In genomic region chr3:50192689-50193141, GRCh38 we compare ENCODE assay signal across 8 cellular contexts. TPM values are rescaled to one million over a fixed set of nuclear protein-coding genes. Genes with fewer than 3 reads are reported as not detected.
A peak's percentile ranks its signal among the peaks of the same experiment; 100 is the strongest.
DNase-seq lines count a peak whose midpoint lies in the region; ATAC-seq, FAIRE-seq and TF ChIP-seq lines count a peak whose summit lies in the region.

No MANE protein-coding gene starts in this region.

- no peak overlapping the region for H3K27ac ChIP-seq in MM.1S (ENCODE audit: low read length)
- no peak overlapping the region for H3K27ac ChIP-seq in ascending aorta
- H3K27ac ChIP-seq in spleen, result no peak overlapping the region

- H3K27me3 ChIP-seq in MM.1S (replicated peaks; ENCODE audit: insufficient read depth, low read length) (peaks cover 65% of the 10 kb centered on the region), ascending aorta (peaks cover 18% of the 10 kb centered on the region), spleen (replicated peaks in 1 of 7) (peaks cover 9 to 51% (median 29%) of the 10 kb centered on the region in 7 donors)

- H3F3A ChIP-seq in MM.1S (ENCODE audit: insufficient read depth, low read length), result no peaks in the 10 kb centered on the region

- FAIRE-seq in G401.6 (lab: Jason Lieb, UNC), result peak; percentile 84

- H3K4me1 ChIP-seq in MM.1S (ENCODE audit: low read length) (no peaks in the 10 kb centered on the region), ascending aorta (peaks cover 10 to 15% of the 10 kb centered on the region in 2 donors), spleen (peaks cover 10 to 44% (median 31%) of the 10 kb centered on the region in 6 donors)

- H3K36me3 ChIP-seq in MM.1S (replicated peaks; ENCODE audit: insufficient read depth, low read length) (no peaks in the 10 kb centered on the region), ascending aorta (peaks cover 0 to 6% of the 10 kb centered on the region in 2 donors), spleen (peaks cover 0 to 11% (median 2%) of the 10 kb centered on the region in 6 donors)

- 12 to 19% (median 17%) methylated on average over 21 of the region's 21 CpGs for WGBS in spleen, 5 donors

- ATAC-seq in stimulated activated memory B cell treated with anti-CD40 and anti-IgM and Interleukin-4, amounts not matched to agents 10 μg/mL and 1 μg/mL and 100 μg/mL, for 72 hours, result no peak
- ATAC-seq in HG02759 (IDR thresholded peaks at IDR 0.05; ENCODE audit: unreplicated experiment), result no peak

- H3K9me3 Mint-ChIP-seq in stimulated activated memory B cell treated with anti-CD40 and anti-IgM and Interleukin-4, amounts not matched to agents 10 μg/mL and 1 μg/mL and 100 μg/mL, for 72 hours, result no peaks in the 10 kb centered on the region

- TF ChIP-seq CTCF in MM.1S (IDR thresholded peaks at IDR 0.05; ENCODE audit: low read length), result peak; percentile 91
- peak; percentile 82 to 92 (median 91) for TF ChIP-seq CTCF in ascending aorta (IDR thresholded peaks at IDR 0.05)
- peak; percentile 70 to 95 (median 90) for TF ChIP-seq CTCF in spleen (IDR thresholded peaks at IDR 0.05 in 8 of 11, conservative IDR thresholded peaks at IDR 0.05 in 3 of 11)

- peaks cover 13% of the 10 kb centered on the region for H3K4me1 Mint-ChIP-seq in stimulated activated memory B cell treated with anti-CD40 and anti-IgM and Interleukin-4, amounts not matched to agents 10 μg/mL and 1 μg/mL and 100 μg/mL, for 72 hours

- H3K9me3 ChIP-seq in MM.1S (replicated peaks; ENCODE audit: insufficient read depth, low read length) (no peaks in the 10 kb centered on the region), ascending aorta (no peaks in the 10 kb centered on the region), spleen (no peaks in the 10 kb centered on the region)

- H3K4me2 ChIP-seq in MM.1S (ENCODE audit: low read depth, low read length), result no peak overlapping the region

- no peaks in the 10 kb centered on the region for H4K20me1 ChIP-seq in MM.1S (ENCODE audit: insufficient read depth, low read length)

- no peak overlapping the region for H3K9ac ChIP-seq in MM.1S (ENCODE audit: low read length)

- intact Hi-C loops in ascending aorta (cut with DNase I) (loop anchor here (1.0 kb wide), 1 partner anchor 81 kb away; no protein-coding TSS in a partner anchor), spleen (cut with DNase I; ENCODE audit: low total_unique reads) (loop anchor here (5.0 kb wide), 1 partner anchor 35 kb away; no protein-coding TSS in a partner anchor)

- H3K9me2 ChIP-seq in MM.1S (replicated peaks; ENCODE audit: insufficient read depth, low read length), result no peaks in the 10 kb centered on the region

- H2AFZ ChIP-seq in MM.1S (ENCODE audit: low read length), result no peak overlapping the region

- peaks cover 21% of the 10 kb centered on the region for H3K27me3 Mint-ChIP-seq in stimulated activated memory B cell treated with anti-CD40 and anti-IgM and Interleukin-4, amounts not matched to agents 10 μg/mL and 1 μg/mL and 100 μg/mL, for 72 hours

- H3K4me3 ChIP-seq in MM.1S (ENCODE audit: low read length), result no peak overlapping the region
- H3K4me3 ChIP-seq in ascending aorta, result peak overlapping the region in 1 of 2 donors; percentile 39
- peak overlapping the region in 1 of 8 donors; percentile 16 for H3K4me3 ChIP-seq in spleen

- DNase-seq in MM.1S, result peak; percentile 64
- peak; percentile 43 for DNase-seq in T1000 (lab: John Stamatoyannopoulos, UW)
- peak in 1 of 2 donors; percentile 86 for DNase-seq in ascending aorta (ENCODE audit: low spot score in 2 of 2)
- peak; percentile 13 to 43 for DNase-seq in hippocampal formation (lab: John Stamatoyannopoulos, UW)
- peak; percentile 90 for DNase-seq in spleen

- no peaks in the 10 kb centered on the region for H3K79me2 ChIP-seq in MM.1S (ENCODE audit: low read length)

- no peak for TF ChIP-seq POLR2A in spleen (IDR thresholded peaks at IDR 0.05)

- no peak overlapping the region for H3K4me3 Mint-ChIP-seq in stimulated activated memory B cell treated with anti-CD40 and anti-IgM and Interleukin-4, amounts not matched to agents 10 μg/mL and 1 μg/mL and 100 μg/mL, for 72 hours

- H3K36me3 Mint-ChIP-seq in stimulated activated memory B cell treated with anti-CD40 and anti-IgM and Interleukin-4, amounts not matched to agents 10 μg/mL and 1 μg/mL and 100 μg/mL, for 72 hours, result no peaks in the 10 kb centered on the region

- H3K27ac Mint-ChIP-seq in stimulated activated memory B cell treated with anti-CD40 and anti-IgM and Interleukin-4, amounts not matched to agents 10 μg/mL and 1 μg/mL and 100 μg/mL, for 72 hours, result no peak overlapping the region

RNA-seq across cellular contexts. Expression of gene GNAT1, which starts 1.3 kb away (rescaled TPM):
- total RNA-seq in ascending aorta (4.7 TPM), spleen (under 1 TPM in 2 of 7 donors, not detected in 5; 0.18 to 0.44 TPM)
- polyA plus RNA-seq in spleen, result under 1 TPM in 1 of 3 donors, not detected in 2; 0.05 TPM

RNA-seq across cellular contexts. Expression of gene SLC38A3, which starts 12.4 kb away (rescaled TPM):
- not detected for total RNA-seq in ascending aorta
- total RNA-seq in spleen, result not detected
- under 1 TPM in 2 of 3 donors, not detected in 1; 0.02 to 0.07 TPM for polyA plus RNA-seq in spleen

RNA-seq across cellular contexts. Expression of gene SEMA3F, which starts 37.6 kb away (rescaled TPM):
- 75.0 TPM for total RNA-seq in ascending aorta
- 100 to 1,000 TPM in 3 of 7 donors, 10 to 100 TPM in 4; 56.1 to 205 (median 98.8) TPM for total RNA-seq in spleen
- polyA plus RNA-seq in spleen, result 10 to 100 TPM; 16.9 to 34.2 (median 31.7) TPM

RNA-seq across cellular contexts. Expression of gene GNAI2, which starts 43.3 kb away (rescaled TPM):
- total RNA-seq in ascending aorta (283 TPM), spleen (100 to 1,000 TPM; 276 to 466 (median 385) TPM)
- 100 to 1,000 TPM; 147 to 232 (median 170) TPM for polyA plus RNA-seq in spleen
